Comparison of ENCODE assay signal across 22 cellular contexts in genomic region chr2:11467749-11468148, GRCh38.
"Had no signal": no experiment of that assay in that cellular context is flagged by ENCODE, and none has a peak within 500 bp of the region (broad histone marks: within the 10 kb centered on the region; RNA-seq: fewer than 3 reads in every experiment).

No MANE protein-coding gene starts in this region.

- H3K27ac Mint-ChIP-seq: activated CD8-positive, alpha-beta T cell treated with anti-CD3 and anti-CD28 coated beads, Interleukin-2, amount 10 ng/mL, durations not matched to agents 7 days and 5 days; activated T-helper 1 cell treated with anti-CD3 and anti-CD28 coated beads, Interleukin-12 subunit alpha, Interleukin-12 subunit beta, Interleukin-2, Interleukin-4 antibody, amounts not matched to agents 30 ng/mL and 10 ng/mL and 1 ng/mL, durations not matched to agents 14 hours and 24 hours and 36 hours; nephron progenitor cell; stimulated activated naive B cell treated with anti-CD40 and anti-IgM and Interleukin-4, amounts not matched to agents 10 μg/mL and 1 μg/mL and 100 μg/mL, for 72 hours; T-helper 1 cell treated with Interleukin-12 subunit alpha and Interleukin-12 subunit beta and Interleukin-4 antibody, amounts not matched to agents 30 μg/mL and 1 μg/mL, for 36 hours had no signal

- H3K27ac ChIP-seq: foreskin keratinocyte, sigmoid colon, thoracic aorta, upper lobe of left lung, VCaP had no signal

- H3K9me3 Mint-ChIP-seq: activated T-helper 1 cell treated with anti-CD3 and anti-CD28 coated beads, Interleukin-12 subunit alpha, Interleukin-12 subunit beta, Interleukin-2, Interleukin-4 antibody, amounts not matched to agents 30 ng/mL and 10 ng/mL and 1 ng/mL, durations not matched to agents 14 hours and 24 hours and 36 hours; stimulated activated naive B cell treated with anti-CD40 and anti-IgM and Interleukin-4, amounts not matched to agents 10 μg/mL and 1 μg/mL and 100 μg/mL, for 72 hours; T-helper 1 cell treated with Interleukin-12 subunit alpha and Interleukin-12 subunit beta and Interleukin-4 antibody, amounts not matched to agents 30 μg/mL and 1 μg/mL, for 36 hours had no signal

- DNase-seq: activated CD4-positive, alpha-beta T cell treated with anti-CD3 and anti-CD28 coated beads, Interleukin-2, amount 50 U/mL, for 1 hour; activated CD4-positive, CD25-positive, alpha-beta regulatory T cell treated with anti-CD3 and anti-CD28 coated beads, Interleukin-2, amount 50 U/mL, for 72 hours; activated CD8-positive, alpha-beta T cell treated with anti-CD3 and anti-CD28 coated beads, Interleukin-2, amount 10 ng/mL, durations not matched to agents 7 days and 5 days; activated gamma-delta T cell; central memory CD4-positive, alpha-beta T cell; effector memory CD4-positive, alpha-beta T cell; foreskin keratinocyte; nephron progenitor cell; occipital lobe; posterior cingulate gyrus; sigmoid colon; stimulated activated CD4-positive, alpha-beta T cell treated with anti-CD3 and anti-CD28 coated beads, Interleukin-15, amount 100 ng/mL, for 24 hours; stimulated activated naive B cell treated with anti-CD40 and anti-IgM and Interleukin-4, amounts not matched to agents 10 μg/mL and 1 μg/mL and 100 μg/mL, for 72 hours; upper lobe of left lung had no signal

- H3K4me3 ChIP-seq: lung, sigmoid colon, smooth muscle cell, thoracic aorta, upper lobe of left lung had no signal

- H3K4me3 Mint-ChIP-seq: nephron progenitor cell had no signal

- ATAC-seq: activated CD8-positive, alpha-beta T cell treated with anti-CD3 and anti-CD28 coated beads, Interleukin-2, amount 10 ng/mL, durations not matched to agents 7 days and 5 days; activated naive CD4-positive, alpha-beta T cell treated with anti-CD3 and anti-CD28 coated beads, Interleukin-2, amount 50 U/mL, for 72 hours; foreskin keratinocyte; left lobe of liver had no signal

- H3K36me3 ChIP-seq: thoracic aorta had no signal

- H3K27me3 Mint-ChIP-seq: stimulated activated naive B cell treated with anti-CD40 and anti-IgM and Interleukin-4, amounts not matched to agents 10 μg/mL and 1 μg/mL and 100 μg/mL, for 72 hours had no signal

- H3K9me3 ChIP-seq: sigmoid colon, thoracic aorta, upper lobe of left lung had no signal

- H3K4me1 ChIP-seq: foreskin keratinocyte had no signal

- H3K27me3 ChIP-seq: sigmoid colon, upper lobe of left lung had no signal
